ENCODE assay signal across 1 cellular context in the genomic region with DNA sequence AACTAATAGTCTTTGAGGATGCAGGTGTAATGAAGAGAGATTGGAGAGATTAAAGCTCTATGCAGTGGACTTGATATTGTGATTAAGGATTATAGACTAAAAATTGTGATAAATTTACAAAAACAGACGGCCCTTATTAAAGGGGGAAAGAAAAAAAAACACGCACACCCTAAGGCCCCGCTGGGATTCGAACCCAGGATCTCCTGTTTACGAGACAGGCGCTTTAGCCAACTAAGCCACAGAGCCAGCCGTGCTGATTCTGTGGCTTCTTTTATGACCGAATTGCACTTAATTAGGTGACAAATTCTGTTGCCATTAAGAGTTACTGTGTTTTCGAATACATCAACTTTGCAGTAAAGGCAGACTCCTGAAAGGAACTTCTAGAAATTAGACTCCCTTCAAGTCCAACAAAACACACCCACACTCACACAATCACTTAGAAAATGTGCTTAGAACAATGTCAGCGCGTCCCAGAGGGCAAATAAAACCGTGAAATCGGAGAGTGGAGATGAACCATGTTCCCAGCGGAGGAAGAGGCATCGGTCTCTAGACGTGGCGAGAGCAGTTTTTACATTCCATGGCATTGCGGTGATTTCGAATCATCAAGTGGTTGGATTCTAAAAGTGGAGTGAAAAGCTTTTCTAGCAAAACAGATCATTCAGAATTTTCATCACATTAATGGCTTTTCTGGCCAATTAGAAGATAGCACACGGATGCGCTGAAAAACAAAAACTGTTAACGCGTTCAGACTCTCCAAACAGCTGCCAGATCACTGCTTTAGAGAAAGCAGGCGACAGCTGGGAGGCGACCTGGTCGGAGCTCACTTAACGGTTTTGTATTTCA.
TF ChIP-seq lines count a peak whose summit lies in the region.

No MANE protein-coding gene starts in this region.

TF ChIP-seq in GM12878, 131 proteins besides CTCF, POLR2A, EP300 and RAD21 (continued from another document and continues in another):
- no peak for TF ChIP-seq TCF12 (IDR thresholded peaks at IDR 0.05; ENCODE audit: low read depth, low read length)
- TF ChIP-seq, protein P1, sequence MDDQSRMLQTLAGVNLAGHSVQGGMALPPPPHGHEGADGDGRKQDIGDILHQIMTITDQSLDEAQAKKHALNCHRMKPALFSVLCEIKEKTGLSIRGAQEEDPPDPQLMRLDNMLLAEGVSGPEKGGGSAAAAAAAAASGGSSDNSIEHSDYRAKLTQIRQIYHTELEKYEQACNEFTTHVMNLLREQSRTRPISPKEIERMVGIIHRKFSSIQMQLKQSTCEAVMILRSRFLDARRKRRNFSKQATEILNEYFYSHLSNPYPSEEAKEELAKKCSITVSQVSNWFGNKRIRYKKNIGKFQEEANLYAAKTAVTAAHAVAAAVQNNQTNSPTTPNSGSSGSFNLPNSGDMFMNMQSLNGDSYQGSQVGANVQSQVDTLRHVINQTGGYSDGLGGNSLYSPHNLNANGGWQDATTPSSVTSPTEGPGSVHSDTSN (IDR thresholded peaks at IDR 0.05; ENCODE audit: insufficient replicate concordance, low read depth, low read length): no peak
- TF ChIP-seq SMARCA5 (IDR thresholded peaks at IDR 0.05): 0 out of 2 replicates have a peak, but pooled peaks have one; percentile 31
- TF ChIP-seq RFX5 (IDR thresholded peaks at IDR 0.05; ENCODE audit: low read depth, low read length): no peak
- no peak for TF ChIP-seq FOXK2 (IDR thresholded peaks at IDR 0.05)
- no peak for TF ChIP-seq HDAC6 (IDR thresholded peaks at IDR 0.05; ENCODE audit: unreplicated experiment)
- TF ChIP-seq, protein P2, sequence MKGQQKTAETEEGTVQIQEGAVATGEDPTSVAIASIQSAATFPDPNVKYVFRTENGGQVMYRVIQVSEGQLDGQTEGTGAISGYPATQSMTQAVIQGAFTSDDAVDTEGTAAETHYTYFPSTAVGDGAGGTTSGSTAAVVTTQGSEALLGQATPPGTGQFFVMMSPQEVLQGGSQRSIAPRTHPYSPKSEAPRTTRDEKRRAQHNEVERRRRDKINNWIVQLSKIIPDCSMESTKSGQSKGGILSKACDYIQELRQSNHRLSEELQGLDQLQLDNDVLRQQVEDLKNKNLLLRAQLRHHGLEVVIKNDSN (IDR thresholded peaks at IDR 0.05; ENCODE audit: borderline replicate concordance, extremely low read length, insufficient read depth, low read depth, low read length): no peak
- 0 out of 2 replicates have a peak, but pooled peaks have one; percentile 37 for TF ChIP-seq RB1 (IDR thresholded peaks at IDR 0.05; ENCODE audit: borderline replicate concordance)
- TF ChIP-seq ZNF217 (IDR thresholded peaks at IDR 0.05): 0 out of 2 replicates have a peak, but pooled peaks have one; percentile 34
- TF ChIP-seq YY1 (IDR thresholded peaks at IDR 0.05; ENCODE audit: low read depth, low read length): 0 out of 2 replicates have a peak, but pooled peaks have one; percentile 33
- peak; percentile 58; the same call in 1 of the 2 replicates for TF ChIP-seq ZSCAN29 (IDR thresholded peaks at IDR 0.05)
- no peak for TF ChIP-seq CREB1 (IDR thresholded peaks at IDR 0.05; ENCODE audit: low read depth)
- TF ChIP-seq MXI1 (IDR thresholded peaks at IDR 0.05; ENCODE audit: low read depth, low read length): no peak
- peak in 1 of 2 experiments; percentile 6; a peak in 1 of 4 replicates for TF ChIP-seq BHLHE40 (IDR thresholded peaks at IDR 0.05; ENCODE audit: borderline replicate concordance in 1 of 2, low read depth in 2 of 2, low read length in 1 of 2)
- no peak for TF ChIP-seq KDM1A (IDR thresholded peaks at IDR 0.05; ENCODE audit: borderline replicate concordance)
- peak; percentile 59; the same call in 1 of the 2 replicates for TF ChIP-seq GABPA (IDR thresholded peaks at IDR 0.05; ENCODE audit: low read depth)
- no peak for TF ChIP-seq CBX5 (IDR thresholded peaks at IDR 0.05; ENCODE audit: low read depth)
- TF ChIP-seq CREM (IDR thresholded peaks at IDR 0.05; ENCODE audit: low read depth): 0 out of 2 replicates have a peak, but pooled peaks have one; percentile 15
- no peak for TF ChIP-seq RELA (IDR thresholded peaks at IDR 0.05; ENCODE audit: borderline replicate concordance, partially characterized antibody)
- no peak for TF ChIP-seq PAX8 (IDR thresholded peaks at IDR 0.05)
- no peak for TF ChIP-seq HCFC1 (IDR thresholded peaks at IDR 0.05; ENCODE audit: low read length)
- 0 out of 2 replicates have a peak, but pooled peaks have one; percentile 33 for TF ChIP-seq MTA2 (IDR thresholded peaks at IDR 0.05; ENCODE audit: low read depth)
- TF ChIP-seq RUNX3 (IDR thresholded peaks at IDR 0.05; ENCODE audit: low read length): peak; percentile 82
- TF ChIP-seq BRCA1 (IDR thresholded peaks at IDR 0.05; ENCODE audit: low read depth, low read length): no peak
- TF ChIP-seq CBX3 (IDR thresholded peaks at IDR 0.05; ENCODE audit: borderline replicate concordance, low read depth): no peak
- TF ChIP-seq PAX5 (IDR thresholded peaks at IDR 0.05; ENCODE audit: borderline replicate concordance, low read depth, low read length): no peak
- TF ChIP-seq, protein P3, sequence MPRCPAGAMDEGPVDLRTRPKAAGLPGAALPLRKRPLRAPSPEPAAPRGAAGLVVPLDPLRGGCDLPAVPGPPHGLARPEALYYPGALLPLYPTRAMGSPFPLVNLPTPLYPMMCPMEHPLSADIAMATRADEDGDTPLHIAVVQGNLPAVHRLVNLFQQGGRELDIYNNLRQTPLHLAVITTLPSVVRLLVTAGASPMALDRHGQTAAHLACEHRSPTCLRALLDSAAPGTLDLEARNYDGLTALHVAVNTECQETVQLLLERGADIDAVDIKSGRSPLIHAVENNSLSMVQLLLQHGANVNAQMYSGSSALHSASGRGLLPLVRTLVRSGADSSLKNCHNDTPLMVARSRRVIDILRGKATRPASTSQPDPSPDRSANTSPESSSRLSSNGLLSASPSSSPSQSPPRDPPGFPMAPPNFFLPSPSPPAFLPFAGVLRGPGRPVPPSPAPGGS (IDR thresholded peaks at IDR 0.05; ENCODE audit: borderline replicate concordance, insufficient read depth, low read depth, low read length, poor library complexity, severe bottlenecking): no peak
- TF ChIP-seq, protein P4, sequence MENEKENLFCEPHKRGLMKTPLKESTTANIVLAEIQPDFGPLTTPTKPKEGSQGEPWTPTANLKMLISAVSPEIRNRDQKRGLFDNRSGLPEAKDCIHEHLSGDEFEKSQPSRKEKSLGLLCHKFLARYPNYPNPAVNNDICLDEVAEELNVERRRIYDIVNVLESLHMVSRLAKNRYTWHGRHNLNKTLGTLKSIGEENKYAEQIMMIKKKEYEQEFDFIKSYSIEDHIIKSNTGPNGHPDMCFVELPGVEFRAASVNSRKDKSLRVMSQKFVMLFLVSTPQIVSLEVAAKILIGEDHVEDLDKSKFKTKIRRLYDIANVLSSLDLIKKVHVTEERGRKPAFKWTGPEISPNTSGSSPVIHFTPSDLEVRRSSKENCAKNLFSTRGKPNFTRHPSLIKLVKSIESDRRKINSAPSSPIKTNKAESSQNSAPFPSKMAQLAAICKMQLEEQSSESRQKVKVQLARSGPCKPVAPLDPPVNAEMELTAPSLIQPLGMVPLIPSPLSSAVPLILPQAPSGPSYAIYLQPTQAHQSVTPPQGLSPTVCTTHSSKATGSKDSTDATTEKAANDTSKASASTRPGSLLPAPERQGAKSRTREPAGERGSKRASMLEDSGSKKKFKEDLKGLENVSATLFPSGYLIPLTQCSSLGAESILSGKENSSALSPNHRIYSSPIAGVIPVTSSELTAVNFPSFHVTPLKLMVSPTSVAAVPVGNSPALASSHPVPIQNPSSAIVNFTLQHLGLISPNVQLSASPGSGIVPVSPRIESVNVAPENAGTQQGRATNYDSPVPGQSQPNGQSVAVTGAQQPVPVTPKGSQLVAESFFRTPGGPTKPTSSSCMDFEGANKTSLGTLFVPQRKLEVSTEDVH (IDR thresholded peaks at IDR 0.05; ENCODE audit: low read depth, partially characterized antibody): no peak
- no peak for TF ChIP-seq CHD2 (IDR thresholded peaks at IDR 0.05; ENCODE audit: borderline replicate concordance, low read depth, low read length)
- no peak for TF ChIP-seq DPF2 (IDR thresholded peaks at IDR 0.05)
- TF ChIP-seq STAT3 (IDR thresholded peaks at IDR 0.05; ENCODE audit: low read depth, low read length): no peak
- no peak for TF ChIP-seq NRF1 (conservative IDR thresholded peaks at IDR 0.05; ENCODE audit: low read depth, low read length)
- TF ChIP-seq, protein P5, sequence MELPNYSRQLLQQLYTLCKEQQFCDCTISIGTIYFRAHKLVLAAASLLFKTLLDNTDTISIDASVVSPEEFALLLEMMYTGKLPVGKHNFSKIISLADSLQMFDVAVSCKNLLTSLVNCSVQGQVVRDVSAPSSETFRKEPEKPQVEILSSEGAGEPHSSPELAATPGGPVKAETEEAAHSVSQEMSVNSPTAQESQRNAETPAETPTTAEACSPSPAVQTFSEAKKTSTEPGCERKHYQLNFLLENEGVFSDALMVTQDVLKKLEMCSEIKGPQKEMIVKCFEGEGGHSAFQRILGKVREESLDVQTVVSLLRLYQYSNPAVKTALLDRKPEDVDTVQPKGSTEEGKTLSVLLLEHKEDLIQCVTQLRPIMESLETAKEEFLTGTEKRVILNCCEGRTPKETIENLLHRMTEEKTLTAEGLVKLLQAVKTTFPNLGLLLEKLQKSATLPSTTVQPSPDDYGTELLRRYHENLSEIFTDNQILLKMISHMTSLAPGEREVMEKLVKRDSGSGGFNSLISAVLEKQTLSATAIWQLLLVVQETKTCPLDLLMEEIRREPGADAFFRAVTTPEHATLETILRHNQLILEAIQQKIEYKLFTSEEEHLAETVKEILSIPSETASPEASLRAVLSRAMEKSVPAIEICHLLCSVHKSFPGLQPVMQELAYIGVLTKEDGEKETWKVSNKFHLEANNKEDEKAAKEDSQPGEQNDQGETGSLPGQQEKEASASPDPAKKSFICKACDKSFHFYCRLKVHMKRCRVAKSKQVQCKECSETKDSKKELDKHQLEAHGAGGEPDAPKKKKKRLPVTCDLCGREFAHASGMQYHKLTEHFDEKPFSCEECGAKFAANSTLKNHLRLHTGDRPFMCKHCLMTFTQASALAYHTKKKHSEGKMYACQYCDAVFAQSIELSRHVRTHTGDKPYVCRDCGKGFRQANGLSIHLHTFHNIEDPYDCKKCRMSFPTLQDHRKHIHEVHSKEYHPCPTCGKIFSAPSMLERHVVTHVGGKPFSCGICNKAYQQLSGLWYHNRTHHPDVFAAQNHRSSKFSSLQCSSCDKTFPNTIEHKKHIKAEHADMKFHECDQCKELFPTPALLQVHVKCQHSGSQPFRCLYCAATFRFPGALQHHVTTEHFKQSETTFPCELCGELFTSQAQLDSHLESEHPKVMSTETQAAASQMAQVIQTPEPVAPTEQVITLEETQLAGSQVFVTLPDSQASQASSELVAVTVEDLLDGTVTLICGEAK (IDR thresholded peaks at IDR 0.05; ENCODE audit: borderline replicate concordance): peak; percentile 59; the same call in 1 of the 2 replicates
- TF ChIP-seq ZNF274 (IDR thresholded peaks at IDR 0.05; ENCODE audit: insufficient read depth, insufficient read length): no peak
- no peak for TF ChIP-seq NR2C1 (IDR thresholded peaks at IDR 0.05)
- TF ChIP-seq SIX5 (IDR thresholded peaks at IDR 0.05; ENCODE audit: low read depth, low read length, severe bottlenecking): no peak
- TF ChIP-seq, protein P6, sequence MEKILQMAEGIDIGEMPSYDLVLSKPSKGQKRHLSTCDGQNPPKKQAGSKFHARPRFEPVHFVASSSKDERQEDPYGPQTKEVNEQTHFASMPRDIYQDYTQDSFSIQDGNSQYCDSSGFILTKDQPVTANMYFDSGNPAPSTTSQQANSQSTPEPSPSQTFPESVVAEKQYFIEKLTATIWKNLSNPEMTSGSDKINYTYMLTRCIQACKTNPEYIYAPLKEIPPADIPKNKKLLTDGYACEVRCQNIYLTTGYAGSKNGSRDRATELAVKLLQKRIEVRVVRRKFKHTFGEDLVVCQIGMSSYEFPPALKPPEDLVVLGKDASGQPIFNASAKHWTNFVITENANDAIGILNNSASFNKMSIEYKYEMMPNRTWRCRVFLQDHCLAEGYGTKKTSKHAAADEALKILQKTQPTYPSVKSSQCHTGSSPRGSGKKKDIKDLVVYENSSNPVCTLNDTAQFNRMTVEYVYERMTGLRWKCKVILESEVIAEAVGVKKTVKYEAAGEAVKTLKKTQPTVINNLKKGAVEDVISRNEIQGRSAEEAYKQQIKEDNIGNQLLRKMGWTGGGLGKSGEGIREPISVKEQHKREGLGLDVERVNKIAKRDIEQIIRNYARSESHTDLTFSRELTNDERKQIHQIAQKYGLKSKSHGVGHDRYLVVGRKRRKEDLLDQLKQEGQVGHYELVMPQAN (conservative IDR thresholded peaks at IDR 0.05): no peak
- TF ChIP-seq RCOR1 (conservative IDR thresholded peaks at IDR 0.05; ENCODE audit: low read depth, low read length): no peak
- TF ChIP-seq SMAD1 (IDR thresholded peaks at IDR 0.05; ENCODE audit: low read depth, partially characterized antibody): no peak
- TF ChIP-seq, protein P7, sequence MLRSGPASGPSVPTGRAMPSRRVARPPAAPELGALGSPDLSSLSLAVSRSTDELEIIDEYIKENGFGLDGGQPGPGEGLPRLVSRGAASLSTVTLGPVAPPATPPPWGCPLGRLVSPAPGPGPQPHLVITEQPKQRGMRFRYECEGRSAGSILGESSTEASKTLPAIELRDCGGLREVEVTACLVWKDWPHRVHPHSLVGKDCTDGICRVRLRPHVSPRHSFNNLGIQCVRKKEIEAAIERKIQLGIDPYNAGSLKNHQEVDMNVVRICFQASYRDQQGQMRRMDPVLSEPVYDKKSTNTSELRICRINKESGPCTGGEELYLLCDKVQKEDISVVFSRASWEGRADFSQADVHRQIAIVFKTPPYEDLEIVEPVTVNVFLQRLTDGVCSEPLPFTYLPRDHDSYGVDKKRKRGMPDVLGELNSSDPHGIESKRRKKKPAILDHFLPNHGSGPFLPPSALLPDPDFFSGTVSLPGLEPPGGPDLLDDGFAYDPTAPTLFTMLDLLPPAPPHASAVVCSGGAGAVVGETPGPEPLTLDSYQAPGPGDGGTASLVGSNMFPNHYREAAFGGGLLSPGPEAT (IDR thresholded peaks at IDR 0.05; ENCODE audit: low read depth): no peak
- TF ChIP-seq BMI1 (IDR thresholded peaks at IDR 0.05; ENCODE audit: borderline replicate concordance): no peak
- TF ChIP-seq BCL11A (IDR thresholded peaks at IDR 0.05; ENCODE audit: low read depth, low read length): no peak
- TF ChIP-seq MTA3 (IDR thresholded peaks at IDR 0.05; ENCODE audit: borderline replicate concordance, low read length): no peak
- no peak for TF ChIP-seq ASH2L (IDR thresholded peaks at IDR 0.05; ENCODE audit: borderline replicate concordance, low read depth)
- TF ChIP-seq, protein P8, sequence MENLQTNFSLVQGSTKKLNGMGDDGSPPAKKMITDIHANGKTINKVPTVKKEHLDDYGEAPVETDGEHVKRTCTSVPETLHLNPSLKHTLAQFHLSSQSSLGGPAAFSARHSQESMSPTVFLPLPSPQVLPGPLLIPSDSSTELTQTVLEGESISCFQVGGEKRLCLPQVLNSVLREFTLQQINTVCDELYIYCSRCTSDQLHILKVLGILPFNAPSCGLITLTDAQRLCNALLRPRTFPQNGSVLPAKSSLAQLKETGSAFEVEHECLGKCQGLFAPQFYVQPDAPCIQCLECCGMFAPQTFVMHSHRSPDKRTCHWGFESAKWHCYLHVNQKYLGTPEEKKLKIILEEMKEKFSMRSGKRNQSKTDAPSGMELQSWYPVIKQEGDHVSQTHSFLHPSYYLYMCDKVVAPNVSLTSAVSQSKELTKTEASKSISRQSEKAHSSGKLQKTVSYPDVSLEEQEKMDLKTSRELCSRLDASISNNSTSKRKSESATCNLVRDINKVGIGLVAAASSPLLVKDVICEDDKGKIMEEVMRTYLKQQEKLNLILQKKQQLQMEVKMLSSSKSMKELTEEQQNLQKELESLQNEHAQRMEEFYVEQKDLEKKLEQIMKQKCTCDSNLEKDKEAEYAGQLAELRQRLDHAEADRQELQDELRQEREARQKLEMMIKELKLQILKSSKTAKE (IDR thresholded peaks at IDR 0.05; ENCODE audit: low read depth, poor library complexity, severe bottlenecking): peak; percentile 28
- peak; percentile 89 for TF ChIP-seq SREBF2 (IDR thresholded peaks at IDR 0.05; ENCODE audit: low read length)
- no peak for TF ChIP-seq SP1 (IDR thresholded peaks at IDR 0.05; ENCODE audit: low read depth, low read length)
- no peak for TF ChIP-seq YBX1 (IDR thresholded peaks at IDR 0.05)
- no peak for TF ChIP-seq LARP7 (IDR thresholded peaks at IDR 0.05)
